In the genomic region with DNA sequence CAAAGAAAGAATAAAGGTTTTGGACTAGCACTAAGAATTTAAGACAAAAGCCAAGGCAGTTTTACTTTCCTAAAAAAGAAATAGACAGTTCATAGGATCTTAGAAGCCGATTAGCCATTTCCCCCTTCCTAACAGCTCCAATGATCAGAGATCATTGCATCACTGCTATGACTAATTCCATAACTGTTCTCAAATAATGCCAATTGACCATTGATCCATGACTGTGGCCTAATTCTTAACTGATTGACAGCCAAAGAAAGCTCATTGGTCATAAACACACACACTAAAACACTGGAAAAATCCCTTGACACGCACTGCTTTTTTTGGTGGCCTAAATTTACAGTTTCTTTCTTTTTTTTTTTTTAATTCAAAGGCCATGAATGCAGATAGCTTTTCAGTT, we compare ENCODE assay signal across 10 cellular contexts.
DNase-seq lines count a peak whose midpoint lies in the region; ATAC-seq lines count a peak whose summit lies in the region.
"Had no signal": no experiment of that assay in that cellular context is flagged by ENCODE, and none has a peak within 500 bp of the region (broad histone marks: within the 10 kb centered on the region; RNA-seq: fewer than 3 reads in every experiment).

No MANE protein-coding gene starts in this region.

- no peak for DNase-seq in CD4-positive, alpha-beta memory T cell
- DNase-seq in fibroblast of peridontal ligament (ENCODE audit: extremely low read depth): peak; percentile 3
- DNase-seq in NCI-H345 (lab: John Stamatoyannopoulos, UW): no peak
- no peak for DNase-seq in stimulated activated CD4-positive, alpha-beta T cell treated with anti-CD3 and anti-CD28 coated beads, Interleukin-4, amount 100 ng/mL, for 1 hour
- DNase-seq in dermis blood vessel endothelial cell: no peak
- DNase-seq in SHP77 treated with DMSO at 0.1 percent for 48 hours (lab: John Stamatoyannopoulos, UW): no peak
- DNase-seq: foreskin keratinocyte had no signal

- H3K4me3 Mint-ChIP-seq in CD4-positive, alpha-beta memory T cell: peak overlapping the region in 7 of 8 donors; percentile 36 to 87 (median 70)

- POLR2A ChIA-PET in CD4-positive, alpha-beta memory T cell (lab: Charles Lee; ENCODE audit: partially characterized antibody): interaction anchor here (1.1 to 2.0 kb wide), 4 partner anchors 9 to 202 kb away, joined by 3 to 10 read pairs (median 4); no protein-coding TSS in a partner anchor

- peaks cover 0 to 2% (median 0%) of the 10 kb centered on the region in 8 donors for H3K9me3 Mint-ChIP-seq in CD4-positive, alpha-beta memory T cell

- H3K4me3 ChIP-seq in CD4-positive, alpha-beta memory T cell (ENCODE audit: low read length in 2 of 2): no peak overlapping the region
- H3K4me3 ChIP-seq: cardiac muscle cell had no signal

- H3K36me3 Mint-ChIP-seq in CD4-positive, alpha-beta memory T cell: no peaks in the 10 kb centered on the region

- peaks cover 48 to 77% (median 63%) of the 10 kb centered on the region in 4 donors for H3K4me1 Mint-ChIP-seq in CD4-positive, alpha-beta memory T cell

- intact Hi-C loops in CD4-positive, alpha-beta memory T cell (cut with micrococcal nuclease): loop anchor here (1.0 to 10.0 kb wide), 5 partner anchors 8 to 405 kb away; partner anchors contain the start of gene ACVR2A

- H3K36me3 ChIP-seq in CD4-positive, alpha-beta memory T cell (ENCODE audit: insufficient read depth, low read length): no peaks in the 10 kb centered on the region
- H3K36me3 ChIP-seq: cardiac muscle cell had no signal

- no peaks in the 10 kb centered on the region for H3K27me3 ChIP-seq in CD4-positive, alpha-beta memory T cell (ENCODE audit: insufficient read depth, low read length)
- H3K27me3 ChIP-seq: cardiac muscle cell, foreskin keratinocyte had no signal

- no peaks in the 10 kb centered on the region for H3K27me3 Mint-ChIP-seq in CD4-positive, alpha-beta memory T cell

- CTCF ChIA-PET in CD4-positive, alpha-beta memory T cell (lab: Charles Lee; ENCODE audit: partially characterized antibody): interaction anchor here (1.5 kb wide), 1 partner anchor 168 kb away, joined by 3 read pairs; no protein-coding TSS in a partner anchor

- peak overlapping the region; percentile 5 for H3K27ac ChIP-seq in CD4-positive, alpha-beta memory T cell (ENCODE audit: low read depth, low read length)
- H3K27ac ChIP-seq: cardiac muscle cell, foreskin keratinocyte had no signal

- H3K27ac Mint-ChIP-seq in CD4-positive, alpha-beta memory T cell: peak overlapping the region; percentile 2 to 78 (median 61)

- ATAC-seq in GM18909 (IDR thresholded peaks at IDR 0.05; ENCODE audit: poor library complexity, unreplicated experiment): peak; percentile 77
- ATAC-seq in HG03378 (IDR thresholded peaks at IDR 0.05; ENCODE audit: unreplicated experiment): peak; percentile 80
- ATAC-seq: foreskin keratinocyte had no signal

- no peaks in the 10 kb centered on the region for H3K9me3 ChIP-seq in CD4-positive, alpha-beta memory T cell (ENCODE audit: control insufficient read depth in 1 of 2, low read length in 2 of 2)

- peaks cover 52% of the 10 kb centered on the region for H3K4me1 ChIP-seq in CD4-positive, alpha-beta memory T cell (ENCODE audit: insufficient read depth, low read length)
- H3K4me1 ChIP-seq: foreskin keratinocyte had no signal
